ENCODE assay signal across 26 cellular contexts in the genomic region with DNA sequence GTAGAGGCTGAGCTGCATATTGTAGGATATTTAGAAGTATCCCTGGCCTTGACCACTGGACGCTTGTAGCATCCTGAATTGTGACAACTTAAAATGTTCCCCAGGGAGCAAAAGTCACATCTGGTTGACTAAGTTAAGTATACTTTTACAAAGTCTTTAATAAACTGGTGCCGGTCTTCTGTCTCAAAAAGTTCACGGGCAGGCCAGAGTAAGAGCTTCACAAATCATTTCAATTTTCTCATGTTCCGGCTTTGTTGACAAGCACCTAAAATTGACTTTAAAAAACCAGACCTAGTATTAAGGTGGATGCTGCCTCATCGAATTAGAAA. TPM values are rescaled to one million over a fixed set of nuclear protein-coding genes. Genes with fewer than 3 reads are reported as not detected.
DNase-seq lines count a peak whose midpoint lies in the region; ATAC-seq and TF ChIP-seq lines count a peak whose summit lies in the region.
"Had no signal": no experiment of that assay in that cellular context is flagged by ENCODE, and none has a peak within 500 bp of the region (broad histone marks: within the 10 kb centered on the region; RNA-seq: fewer than 3 reads in every experiment).

No MANE protein-coding gene starts in this region.

- in situ Hi-C loops in mammary epithelial cell (cut with MboI; ENCODE audit: low sequenced_read_pairs in 2 of 2): no loop called here

- H3K4me2 ChIP-seq in fibroblast of lung (ENCODE audit: extremely low read depth, insufficient read depth, low read length): peak overlapping the region; percentile 46
- H3K4me2 ChIP-seq in mammary epithelial cell (ENCODE audit: insufficient read depth, low read depth, low read length): no peak overlapping the region
- H3K4me2 ChIP-seq: KMS-11 had no signal

- CTCF ChIA-PET in mammary epithelial cell (lab: Charles Lee; ENCODE audit: low non-redundant PET): no interaction called here

- H3K9ac ChIP-seq in fibroblast of lung (ENCODE audit: insufficient read depth, low read length): no peak overlapping the region
- no peak overlapping the region for H3K9ac ChIP-seq in rectal smooth muscle tissue (ENCODE audit: low read length)
- no peak overlapping the region for H3K9ac ChIP-seq in mammary epithelial cell (ENCODE audit: insufficient read depth, low read length)
- H3K9ac ChIP-seq: KMS-11 had no signal

- H3K27ac ChIP-seq in left ventricle myocardium inferior (replicated peaks) (peak overlapping the region; percentile 75), fibroblast of lung (ENCODE audit: insufficient read depth, low read length) (peak overlapping the region; percentile 58), rectal smooth muscle tissue (ENCODE audit: low read depth, low read length) (peak overlapping the region; percentile 21), mammary epithelial cell (ENCODE audit: insufficient read depth, low read depth, low read length) (no peak overlapping the region)
- H3K27ac ChIP-seq: KMS-11 had no signal

- H3K36me3 ChIP-seq in left ventricle myocardium inferior (no peaks in the 10 kb centered on the region), fibroblast of lung (ENCODE audit: control insufficient read depth, insufficient read depth, low read length) (peaks cover 2% of the 10 kb centered on the region), rectal smooth muscle tissue (ENCODE audit: control insufficient read depth, insufficient read depth, low read length) (peaks cover 2% of the 10 kb centered on the region), mammary epithelial cell (ENCODE audit: insufficient read depth, low read length) (no peaks in the 10 kb centered on the region)
- H3K36me3 ChIP-seq: BE2C, breast epithelium, right atrium auricular region had no signal

- H3K4me1 ChIP-seq in left ventricle myocardium inferior: peaks cover 93% of the 10 kb centered on the region
- peaks cover 34% of the 10 kb centered on the region for H3K4me1 ChIP-seq in fibroblast of lung (ENCODE audit: control insufficient read depth, extremely low read depth, insufficient read depth, low read length)
- peaks cover 31% of the 10 kb centered on the region for H3K4me1 ChIP-seq in rectal smooth muscle tissue (ENCODE audit: control insufficient read depth, insufficient read depth, low read length)
- peaks cover 50% of the 10 kb centered on the region for H3K4me1 ChIP-seq in mammary epithelial cell (ENCODE audit: insufficient read depth, low read length)
- H3K4me1 ChIP-seq: BE2C had no signal

- DNase-seq in left ventricle myocardium inferior (no peak), Right ventricle myocardium superior (no peak), fibroblast of lung (ENCODE audit: low read depth in 2 of 2) (no peak), SIG-M5 treated with dmso at 0.1 percent for 504 hours (lab: John Stamatoyannopoulos, UW; ENCODE audit: unreplicated experiment) (no peak), mammary epithelial cell (no peak)
- DNase-seq: activated CD4-positive, alpha-beta T cell treated with anti-CD3 and anti-CD28 coated beads for 4 hours; activated CD8-positive, alpha-beta memory T cell treated with anti-CD3 and anti-CD28 coated beads for 24 hours; activated gamma-delta T cell treated with Interleukin-2 at 50 U/mL for 16 hours; activated T-cell treated with anti-CD3 and anti-CD28 coated beads, Interleukin-2, amount 50 U/mL, for 24 hours; BE2C; DMS53; effector memory CD8-positive, alpha-beta T cell; GDM1; mesendoderm; naive B cell; NCI-H1694; NCI-H524; NK-92 treated with Interleukin-12 subunit alpha and Interleukin-12 subunit beta, amount 100 ng/mL, for 24 hours; stimulated activated naive CD4-positive, alpha-beta T cell treated with Interleukin-2 at 50 U/mL for 16 hours; T-helper 2 cell had no signal

- intact Hi-C loops in left ventricle myocardium inferior (cut with micrococcal nuclease): no loop called here
- intact Hi-C loops in Right ventricle myocardium superior (cut with DNase I): no loop called here
- intact Hi-C loops in mammary epithelial cell (cut with micrococcal nuclease): loop anchor here (5.0 kb wide), 1 partner anchor 72 kb away; no protein-coding TSS in a partner anchor

- H4K20me1 ChIP-seq in fibroblast of lung (ENCODE audit: control insufficient read depth, extremely low read depth, insufficient read depth, low read length): no peaks in the 10 kb centered on the region
- no peaks in the 10 kb centered on the region for H4K20me1 ChIP-seq in mammary epithelial cell (ENCODE audit: insufficient read depth, low read length)

- WGBS in mammary epithelial cell (ENCODE audit: low coverage, missing lambda C conversion rate): 87% methylated on average over 5 of the region's 5 CpGs

- dilution Hi-C loops in mammary epithelial cell (cut with HindIII; ENCODE audit: low sequenced_read_pairs): no loop called here

- no peak overlapping the region for H3K4me3 ChIP-seq in left ventricle myocardium inferior
- H3K4me3 ChIP-seq in fibroblast of lung (replicated peaks in 1 of 4; ENCODE audit: control extremely low read depth in 1 of 4, insufficient read depth in 1 of 4, low read depth in 3 of 4, low read length in 4 of 4): no peak overlapping the region
- no peak overlapping the region for H3K4me3 ChIP-seq in rectal smooth muscle tissue (ENCODE audit: low read length)
- H3K4me3 ChIP-seq in mammary epithelial cell (replicated peaks in 1 of 3; ENCODE audit: insufficient read depth in 1 of 3, low read depth in 2 of 3, low read length in 3 of 3): no peak overlapping the region
- H3K4me3 ChIP-seq: breast epithelium, right atrium auricular region had no signal

- H3K79me2 ChIP-seq in fibroblast of lung (ENCODE audit: control insufficient read depth, insufficient read depth, low read length) (peaks cover 92% of the 10 kb centered on the region), mammary epithelial cell (ENCODE audit: insufficient read depth, low read length) (peaks cover 65% of the 10 kb centered on the region)

- TF ChIP-seq CTCF in left ventricle myocardium inferior (IDR thresholded peaks at IDR 0.05; ENCODE audit: borderline replicate concordance): no peak
- TF ChIP-seq CTCF in fibroblast of lung (conservative IDR thresholded peaks at IDR 0.05 in 1 of 2, IDR thresholded peaks at IDR 0.05 in 1 of 2; ENCODE audit: low read depth in 1 of 2, low read length in 2 of 2): no peak
- no peak for TF ChIP-seq CTCF in mammary epithelial cell (conservative IDR thresholded peaks at IDR 0.05 in 1 of 2, IDR thresholded peaks at IDR 0.05 in 1 of 2; ENCODE audit: extremely low read depth in 1 of 2, insufficient read depth in 1 of 2, low read depth in 1 of 2, low read length in 2 of 2)

- ATAC-seq in Right ventricle myocardium superior (ENCODE audit: poor library complexity) (no peak), HG02840 (IDR thresholded peaks at IDR 0.05; ENCODE audit: low FRiP score, unreplicated experiment) (no peak), HG02571 (IDR thresholded peaks at IDR 0.05; ENCODE audit: unreplicated experiment) (no peak)
- ATAC-seq: effector memory CD8-positive, alpha-beta T cell had no signal

- BruUV-seq in mammary epithelial cell (replicated peaks; lab: Mats Ljungman, UMichigan): no TSS peak

- no peaks in the 10 kb centered on the region for H3K27me3 ChIP-seq in left ventricle myocardium inferior (ENCODE audit: low read depth)
- no peaks in the 10 kb centered on the region for H3K27me3 ChIP-seq in fibroblast of lung (ENCODE audit: control insufficient read depth, insufficient read depth, low read length)
- no peaks in the 10 kb centered on the region for H3K27me3 ChIP-seq in rectal smooth muscle tissue (ENCODE audit: control insufficient read depth, insufficient read depth, low read length)
- H3K27me3 ChIP-seq in mammary epithelial cell (ENCODE audit: insufficient read depth, low read length): no peaks in the 10 kb centered on the region
- H3K27me3 ChIP-seq: BE2C, breast epithelium, right atrium auricular region had no signal

- H3K9me3 ChIP-seq in left ventricle myocardium inferior (replicated peaks) (no peaks in the 10 kb centered on the region), fibroblast of lung (ENCODE audit: control insufficient read depth, insufficient read depth, low read depth, low read length) (no peaks in the 10 kb centered on the region), mammary epithelial cell (replicated peaks; ENCODE audit: insufficient read depth, low read length) (no peaks in the 10 kb centered on the region)
- H3K9me3 ChIP-seq: BE2C, breast epithelium, right atrium auricular region had no signal

- no peak overlapping the region for H2AFZ ChIP-seq in fibroblast of lung (ENCODE audit: low read length)
- no peak overlapping the region for H2AFZ ChIP-seq in mammary epithelial cell (ENCODE audit: low read depth, low read length)

RNA-seq across cellular contexts. Expression of a gene that starts 18.3 kb away (rescaled TPM):
- 8.6 TPM for total RNA-seq in left ventricle myocardium inferior
- 5.9 TPM for total RNA-seq in Right ventricle myocardium superior
- 53.4 and 109 TPM in 2 replicates for total RNA-seq in fibroblast of lung
- polyA plus RNA-seq in fibroblast of lung: 125 and 153 TPM in 2 replicates
- polyA plus RNA-seq in fibroblast of lung (2012): 58.7 and 73.2 TPM in 2 replicates
- polyA minus RNA-seq in fibroblast of lung (ENCODE audit: low replicate concordance): 71.4 and 106 TPM in 2 replicates
- 10 to 100 TPM; 12.7 to 15.0 TPM for total RNA-seq in mammary epithelial cell
- 6.8 TPM for polyA plus RNA-seq in mammary epithelial cell
- polyA minus RNA-seq in mammary epithelial cell: 18.6 TPM
